8 cellular contexts compared by ENCODE assay signal in the genomic region with DNA sequence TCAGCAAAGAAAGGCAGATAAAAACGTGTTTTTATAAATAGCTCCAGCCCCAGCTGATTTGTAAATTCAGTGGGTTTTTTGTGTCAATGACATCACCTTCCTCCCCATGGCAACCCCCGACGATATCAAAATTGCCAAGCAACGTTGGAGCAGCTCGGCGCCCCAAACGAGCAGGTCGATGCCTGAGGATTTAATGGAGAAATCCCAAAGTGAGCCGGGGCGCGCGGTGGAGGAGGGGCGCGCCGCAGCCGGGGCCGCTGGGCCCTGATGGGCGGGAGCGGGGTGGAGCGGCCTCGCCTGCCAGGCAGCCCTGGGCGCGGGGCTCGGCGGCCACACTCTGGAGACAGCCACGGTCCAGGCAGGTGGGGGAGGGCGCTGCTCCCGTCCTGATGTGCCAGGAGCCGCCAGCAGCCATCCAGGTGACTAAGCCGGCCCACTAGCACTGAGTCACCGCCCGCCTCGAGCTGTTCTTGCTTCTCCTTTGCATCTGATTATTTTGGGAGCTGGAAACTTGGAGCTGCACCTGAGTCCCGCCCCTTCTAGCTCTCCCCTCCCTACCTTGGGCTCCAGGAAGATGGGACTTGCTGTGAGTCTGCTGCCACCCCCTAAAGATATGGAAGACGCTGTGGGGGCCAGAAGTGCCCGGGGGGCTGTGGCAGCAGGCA. TPM values are rescaled to one million over a fixed set of nuclear protein-coding genes. Genes with fewer than 3 reads are reported as not detected.
DNase-seq lines count a peak whose midpoint lies in the region; ATAC-seq and TF ChIP-seq lines count a peak whose summit lies in the region.

Gene PAK6 (plus strand): TSS at position 137 of the 665 bp plus-strand sequence. CDS start 25,723 bp downstream, outside the sequence.

- peak within 1 kb of the TSS; percentile 46 for H3K4me2 ChIP-seq in SU-DHL-6 (ENCODE audit: low read depth, low read length, poor library complexity, severe bottlenecking)

- peak within 1 kb of the TSS in 6 of 8 donors; percentile 15 to 60 (median 34) for H3K4me3 Mint-ChIP-seq in CD4-positive, alpha-beta memory T cell
- H3K4me3 Mint-ChIP-seq in dendritic cell treated with granulocyte-macrophage colony-stimulating factor and Interleukin-4, amounts not matched to agents 40 ng/mL and 50 ng/mL, for 4 days = no peak within 1 kb of the TSS

- peaks cover 5% of the 10 kb centered on the region; the same call in 1 of the 2 replicates for H3F3A ChIP-seq in SU-DHL-6 (ENCODE audit: insufficient read depth)

- CTCF ChIA-PET in CD4-positive, alpha-beta memory T cell (lab: Charles Lee; ENCODE audit: partially characterized antibody) = no interaction called here

- peaks cover 12% of the 10 kb centered on the region in 2 donors for H3K27me3 Mint-ChIP-seq in CD4-positive, alpha-beta memory T cell
- H3K27me3 Mint-ChIP-seq in dendritic cell treated with granulocyte-macrophage colony-stimulating factor and Interleukin-4, amounts not matched to agents 40 ng/mL and 50 ng/mL, for 4 days = peaks cover 47% of the 10 kb centered on the region

- H3K4me1 ChIP-seq in CD4-positive, alpha-beta memory T cell (ENCODE audit: insufficient read depth, low read length) = peaks cover 12% of the 10 kb centered on the region
- peaks cover 14% of the 10 kb centered on the region for H3K4me1 ChIP-seq in lower lobe of right lung

- peak within 1 kb of the TSS in 2 of 7 donors; percentile 55 to 56 for H3K27ac Mint-ChIP-seq in CD4-positive, alpha-beta memory T cell
- peak within 1 kb of the TSS; percentile 20 for H3K27ac Mint-ChIP-seq in dendritic cell treated with granulocyte-macrophage colony-stimulating factor and Interleukin-4, amounts not matched to agents 40 ng/mL and 50 ng/mL, for 4 days

- DNase-seq in CD4-positive, alpha-beta memory T cell = peak in 1 of 5 donors; percentile 14
- DNase-seq in HT-29 (ENCODE audit: low spot score) (peak; percentile 92), lower lobe of right lung (peak; percentile 66)
- peak; percentile 13 to 33 (median 26) for DNase-seq in stimulated activated CD4-positive, alpha-beta T cell treated with anti-CD3 and anti-CD28 coated beads, TNF-alpha, amount 100 ng/mL, for 48 hours (ENCODE audit: low read depth in 3 of 3)
- no peak for DNase-seq in central memory CD4-positive, alpha-beta T cell

- H3K79me2 ChIP-seq in SU-DHL-6 (ENCODE audit: insufficient read depth, low read length) = no peaks in the 10 kb centered on the region

- no peak within 1 kb of the TSS for H3K9ac ChIP-seq in SU-DHL-6 (ENCODE audit: low read length)

- no peak within 1 kb of the TSS for H3K27ac ChIP-seq in CD4-positive, alpha-beta memory T cell (ENCODE audit: low read depth, low read length)
- H3K27ac ChIP-seq in SU-DHL-6 (ENCODE audit: low read depth, low read length) (no peak within 1 kb of the TSS), lower lobe of right lung (no peak within 1 kb of the TSS)

- no peaks in the 10 kb centered on the region for H4K20me1 ChIP-seq in SU-DHL-6 (ENCODE audit: low read depth, low read length)

- TF ChIP-seq CTCF in SU-DHL-6 (IDR thresholded peaks at IDR 0.05; ENCODE audit: insufficient read depth, low read length, poor library complexity, severe bottlenecking) (no peak), lower lobe of right lung (IDR thresholded peaks at IDR 0.05) (no peak)

- no peaks in the 10 kb centered on the region for H3K36me3 ChIP-seq in CD4-positive, alpha-beta memory T cell (ENCODE audit: insufficient read depth, low read length)
- H3K36me3 ChIP-seq in SU-DHL-6 (ENCODE audit: low read length) (no peaks in the 10 kb centered on the region), lower lobe of right lung (no peaks in the 10 kb centered on the region)

- ATAC-seq in lower lobe of right lung (peak; percentile 77 to 92), HG03175 (IDR thresholded peaks at IDR 0.05; ENCODE audit: unreplicated experiment) (no peak)

- peaks cover 0 to 2% (median 0%) of the 10 kb centered on the region in 8 donors for H3K9me3 Mint-ChIP-seq in CD4-positive, alpha-beta memory T cell
- H3K9me3 Mint-ChIP-seq in dendritic cell treated with granulocyte-macrophage colony-stimulating factor and Interleukin-4, amounts not matched to agents 40 ng/mL and 50 ng/mL, for 4 days = no peaks in the 10 kb centered on the region

- H2AFZ ChIP-seq in SU-DHL-6 (ENCODE audit: low read depth, low read length, severe bottlenecking) = no peak within 1 kb of the TSS

- H3K4me3 ChIP-seq in CD4-positive, alpha-beta memory T cell (ENCODE audit: low read length in 2 of 2) = no peak within 1 kb of the TSS
- H3K4me3 ChIP-seq in SU-DHL-6 (ENCODE audit: insufficient read depth, low read length, poor library complexity, severe bottlenecking) (no peak within 1 kb of the TSS), lower lobe of right lung (peak within 1 kb of the TSS; percentile 39)

- no peaks in the 10 kb centered on the region for H3K36me3 Mint-ChIP-seq in CD4-positive, alpha-beta memory T cell
- H3K36me3 Mint-ChIP-seq in dendritic cell treated with granulocyte-macrophage colony-stimulating factor and Interleukin-4, amounts not matched to agents 40 ng/mL and 50 ng/mL, for 4 days (ENCODE audit: low read depth) = no peaks in the 10 kb centered on the region

- POLR2A ChIA-PET in CD4-positive, alpha-beta memory T cell (lab: Charles Lee; ENCODE audit: partially characterized antibody) = interaction anchor here (1.2 kb wide), 1 partner anchor 14 kb away, joined by 3 read pairs; no protein-coding TSS in a partner anchor

- H3K4me1 Mint-ChIP-seq in CD4-positive, alpha-beta memory T cell = peaks cover 5 to 12% (median 7%) of the 10 kb centered on the region in 4 donors
- peaks cover 36% of the 10 kb centered on the region for H3K4me1 Mint-ChIP-seq in dendritic cell treated with granulocyte-macrophage colony-stimulating factor and Interleukin-4, amounts not matched to agents 40 ng/mL and 50 ng/mL, for 4 days (ENCODE audit: low read depth)

- intact Hi-C loops in CD4-positive, alpha-beta memory T cell (cut with micrococcal nuclease) = no loop called here
- intact Hi-C loops in dendritic cell treated with granulocyte-macrophage colony-stimulating factor and Interleukin-4, amounts not matched to agents 40 ng/mL and 50 ng/mL, for 4 days (cut with micrococcal nuclease) = no loop called here
- intact Hi-C loops in lower lobe of right lung (cut with DNase I) = no loop called here

- H3K9me3 ChIP-seq in CD4-positive, alpha-beta memory T cell (ENCODE audit: control insufficient read depth in 1 of 2, low read length in 2 of 2) = no peaks in the 10 kb centered on the region
- no peaks in the 10 kb centered on the region for H3K9me3 ChIP-seq in SU-DHL-6 (ENCODE audit: insufficient read depth, low read length)
- no peaks in the 10 kb centered on the region for H3K9me3 ChIP-seq in lower lobe of right lung

- H3K27me3 ChIP-seq in CD4-positive, alpha-beta memory T cell (ENCODE audit: insufficient read depth, low read length) = no peaks in the 10 kb centered on the region
- H3K27me3 ChIP-seq in SU-DHL-6 (ENCODE audit: low read length) (no peaks in the 10 kb centered on the region), lower lobe of right lung (ENCODE audit: low read depth) (peaks cover 18% of the 10 kb centered on the region)

- H3K9me2 ChIP-seq in SU-DHL-6 (replicated peaks; ENCODE audit: insufficient read depth, low read length) = no peaks in the 10 kb centered on the region

RNA-seq across cellular contexts. Expression of gene PAK6, which starts in this region (rescaled TPM):
- under 1 TPM in 1 of 2 experiments, not detected in 1; 0.67 TPM for total RNA-seq in CD4-positive, alpha-beta memory T cell
- 1 to 10 TPM in 1 of 2 donors, under 1 TPM in 1; 0.53 to 1.7 TPM for polyA plus RNA-seq in CD4-positive, alpha-beta memory T cell
- 6.4 and 17.7 TPM in 2 replicates for total RNA-seq in HT-29 (2014; rRNA removed; shearing (Covaris generic))
- 5.6 TPM for total RNA-seq in lower lobe of right lung
